Comparison of ENCODE assay signal across 12 cellular contexts in genomic region chr1:212712451-212713303, GRCh38. TPM values are rescaled to one million over a fixed set of nuclear protein-coding genes. Genes with fewer than 3 reads are reported as not detected.
DNase-seq lines count a peak whose midpoint lies in the region; ATAC-seq and TF ChIP-seq lines count a peak whose summit lies in the region.
"Had no signal": no experiment of that assay in that cellular context is flagged by ENCODE, and none has a peak within 500 bp of the region (broad histone marks: within the 10 kb centered on the region; RNA-seq: fewer than 3 reads in every experiment).

No MANE protein-coding gene starts in this region.

- peak overlapping the region; percentile 52 to 67 for H3K4me3 Mint-ChIP-seq in activated T-cell treated with anti-CD3 and anti-CD28 coated beads, Interleukin-2, amount 50 U/mL, for 72 hours
- H3K4me3 Mint-ChIP-seq: T-cell had no signal

- peaks cover 61% of the 10 kb centered on the region for H3K4me1 Mint-ChIP-seq in activated T-cell treated with anti-CD3 and anti-CD28 coated beads, Interleukin-2, amount 50 U/mL, for 72 hours (ENCODE audit: low read depth)
- H3K4me1 Mint-ChIP-seq: T-cell had no signal

- CTCF ChIA-PET in BJ (lab: Yijun Ruan, JAX), result no interaction called here

- peak; percentile 40 for DNase-seq in BJ (ENCODE audit: low read depth)
- peak; percentile 27 to 46 for DNase-seq in activated T-cell treated with anti-CD3 and anti-CD28 coated beads, Interleukin-2, amount 50 U/mL, for 72 hours
- peak; percentile 47 for DNase-seq in hepatic stellate cell (ENCODE audit: low spot score)
- DNase-seq in stimulated activated naive CD4-positive, alpha-beta T cell (lab: John Stamatoyannopoulos, UW), result no peak
- no peak for DNase-seq in NCI-H1694 (lab: John Stamatoyannopoulos, UW)
- no peak for DNase-seq in NCI-H1092 treated with DMSO at 0.1 percent for 48 hours (lab: John Stamatoyannopoulos, UW)
- no peak for DNase-seq in islet precursor cell
- DNase-seq: mucosa of descending colon, NCI-H748 treated with DMSO at 0.1 percent for 48 hours, right lobe of liver, T-cell had no signal

- H3K36me3 ChIP-seq in BJ (ENCODE audit: control insufficient read depth, insufficient read depth, low read length), result no peaks in the 10 kb centered on the region
- H3K36me3 ChIP-seq: right lobe of liver had no signal

- peaks cover 0 to 2% of the 10 kb centered on the region in 2 donors for H3K9me3 Mint-ChIP-seq in activated T-cell treated with anti-CD3 and anti-CD28 coated beads, Interleukin-2, amount 50 U/mL, for 72 hours
- H3K9me3 Mint-ChIP-seq: T-cell had no signal

- H3K27me3 Mint-ChIP-seq in activated T-cell treated with anti-CD3 and anti-CD28 coated beads, Interleukin-2, amount 50 U/mL, for 72 hours (ENCODE audit: low read depth), result peaks cover 16% of the 10 kb centered on the region

- no peak overlapping the region for H3K4me3 ChIP-seq in BJ (ENCODE audit: low read depth, low read length)
- H3K4me3 ChIP-seq: mucosa of descending colon, right lobe of liver had no signal

- peak overlapping the region; percentile 99 for H3K27ac Mint-ChIP-seq in activated T-cell treated with anti-CD3 and anti-CD28 coated beads, Interleukin-2, amount 50 U/mL, for 72 hours
- H3K27ac Mint-ChIP-seq: T-cell had no signal

- H3K36me3 Mint-ChIP-seq in activated T-cell treated with anti-CD3 and anti-CD28 coated beads, Interleukin-2, amount 50 U/mL, for 72 hours (ENCODE audit: insufficient read depth in 2 of 2), result peaks cover 2 to 3% of the 10 kb centered on the region in 2 donors
- H3K36me3 Mint-ChIP-seq: T-cell had no signal

- H3K27me3 ChIP-seq in BJ (ENCODE audit: control insufficient read depth, insufficient read depth, low read length), result no peaks in the 10 kb centered on the region
- H3K27me3 ChIP-seq: right lobe of liver had no signal

- POLR2A ChIA-PET in BJ (lab: Charles Lee), result no interaction called here

- peak; percentile 71 for ATAC-seq in GM21619 (IDR thresholded peaks at IDR 0.05; ENCODE audit: unreplicated experiment)
- peak; percentile 82 to 85 for ATAC-seq in activated T-cell treated with anti-CD3 and anti-CD28 coated beads, Interleukin-2, amount 50 U/mL, for 72 hours (replicated peaks in 1 of 2)
- ATAC-seq: mucosa of descending colon, right lobe of liver, T-cell had no signal

- TF ChIP-seq CTCF in BJ (IDR thresholded peaks at IDR 0.05; ENCODE audit: insufficient read depth, low read depth, low read length), result no peak

RNA-seq across cellular contexts. Expression of gene BATF3, which starts 13.0 kb away (rescaled TPM):
- polyA plus RNA-seq in BJ (2011; rRNA removed), result 1.5 and 1.7 TPM in 2 replicates
- polyA minus RNA-seq in BJ (2011; rRNA and poly(A)+ RNA removed), result 0.90 and 1.1 TPM in 2 replicates
- total RNA-seq in activated T-cell treated with anti-CD3 and anti-CD28 coated beads, Interleukin-2, amount 50 U/mL, for 72 hours, result 100 to 1,000 TPM; 400 to 660 TPM

Comparison
In these comparisons a context has a peak if more than half of its experiments do, and no peak if none do; other contexts are left out.
1. DNase-seq: peak in BJ (single experiment), activated T-cell treated with anti-CD3 and anti-CD28 coated beads, Interleukin-2, amount 50 U/mL, for 72 hours (2 of 2) and hepatic stellate cell (single experiment); none in stimulated activated naive CD4-positive, alpha-beta T cell (0 of 6), NCI-H1694 (single experiment), NCI-H1092 treated with DMSO at 0.1 percent for 48 hours (single experiment) and islet precursor cell (single experiment).